18 cellular contexts compared by ENCODE assay signal in the genomic region with DNA sequence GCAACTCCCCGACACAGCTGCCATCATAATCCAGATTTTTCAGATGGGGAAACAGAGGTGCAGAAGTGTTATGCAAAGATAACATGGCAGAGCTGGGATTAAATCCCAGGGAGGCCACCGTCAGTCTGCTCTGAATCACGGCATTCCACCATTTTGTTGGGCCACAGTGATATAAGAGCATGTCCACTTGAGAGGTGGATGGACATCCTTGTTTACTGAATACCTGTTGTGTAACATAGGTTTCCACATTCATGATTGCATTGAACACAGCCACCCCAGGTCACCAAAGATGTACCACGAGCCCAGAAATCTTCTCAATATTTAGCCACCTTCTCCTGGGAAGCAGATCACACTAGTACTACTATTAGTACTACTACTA.
DNase-seq lines count a peak whose midpoint lies in the region; ATAC-seq, FAIRE-seq and TF ChIP-seq lines count a peak whose summit lies in the region.
"Had no signal": no experiment of that assay in that cellular context is flagged by ENCODE, and none has a peak within 500 bp of the region (broad histone marks: within the 10 kb centered on the region; RNA-seq: fewer than 3 reads in every experiment).

No MANE protein-coding gene starts in this region.

- no peaks in the 10 kb centered on the region for H3K36me3 ChIP-seq in liver (ENCODE audit: control insufficient read depth in 4 of 4, insufficient read depth in 3 of 4, low read depth in 1 of 4, low read length in 3 of 4)
- no peaks in the 10 kb centered on the region for H3K36me3 ChIP-seq in HepG2 (replicated peaks in 1 of 2; ENCODE audit: control insufficient read depth in 1 of 2, insufficient read depth in 2 of 2, low read length in 2 of 2)
- no peaks in the 10 kb centered on the region for H3K36me3 ChIP-seq in bronchial epithelial cell (ENCODE audit: control insufficient read depth, insufficient read depth, low read length)
- H3K36me3 ChIP-seq in Peyer's patch = no peaks in the 10 kb centered on the region
- H3K36me3 ChIP-seq: BE2C had no signal

- TF ChIP-seq EP300 in HepG2 (IDR thresholded peaks at IDR 0.05; ENCODE audit: low read depth in 2 of 2, low read length in 2 of 2) = no peak
- TF ChIP-seq EP300 in HepG2 (CRISPR knock-in tag; IDR thresholded peaks at IDR 0.05; ENCODE audit: borderline replicate concordance) = no peak

- H3K27ac ChIP-seq in liver (ENCODE audit: low read depth in 1 of 2, low read length in 2 of 2) (no peak overlapping the region), HepG2 (ENCODE audit: extremely low read length, insufficient read depth, low read length) (no peak overlapping the region), Peyer's patch (no peak overlapping the region)
- H3K27ac ChIP-seq: A549 had no signal

- no peak overlapping the region for H3K4me3 Mint-ChIP-seq in osteocyte (ENCODE audit: unreplicated experiment)
- H3K4me3 Mint-ChIP-seq in stimulated activated naive B cell treated with anti-CD40 and anti-IgM and Interleukin-4, amounts not matched to agents 10 μg/mL and 1 μg/mL and 100 μg/mL, for 72 hours = no peak overlapping the region
- H3K4me3 Mint-ChIP-seq in activated T-cell treated with anti-CD3 and anti-CD28 coated beads, Interleukin-2, amount 50 U/mL, for 72 hours = no peak overlapping the region
- H3K4me3 Mint-ChIP-seq: CD14-positive monocyte; CD8-positive, alpha-beta T cell; GM23338 had no signal

- no peak for TF ChIP-seq RAD21 in liver (IDR thresholded peaks at IDR 0.05)
- no peak for TF ChIP-seq RAD21 in HepG2 (CRISPR knock-in tag; IDR thresholded peaks at IDR 0.05)

- no peak overlapping the region for H2AFZ ChIP-seq in HepG2 (ENCODE audit: low read length)
- H2AFZ ChIP-seq: GM23338 had no signal

- no peak overlapping the region for H3K27ac Mint-ChIP-seq in osteocyte (ENCODE audit: unreplicated experiment)
- no peak overlapping the region for H3K27ac Mint-ChIP-seq in stimulated activated naive B cell treated with anti-CD40 and anti-IgM and Interleukin-4, amounts not matched to agents 10 μg/mL and 1 μg/mL and 100 μg/mL, for 72 hours
- H3K27ac Mint-ChIP-seq in activated T-cell treated with anti-CD3 and anti-CD28 coated beads, Interleukin-2, amount 50 U/mL, for 72 hours = no peak overlapping the region
- H3K27ac Mint-ChIP-seq: CD14-positive monocyte; CD8-positive, alpha-beta T cell had no signal

- CTCF ChIA-PET in HepG2 (lab: Yijun Ruan, JAX; ENCODE audit: low intra/inter-chr PET ratio, low total read pairs) = no interaction called here

- TF ChIP-seq CTCF in liver (IDR thresholded peaks at IDR 0.05; ENCODE audit: low read depth, low read length, missing input control) (no peak), HepG2 (CRISPR knock-in tag; IDR thresholded peaks at IDR 0.05) (no peak), bronchial epithelial cell (IDR thresholded peaks at IDR 0.05; ENCODE audit: insufficient read depth, low read length, severe bottlenecking) (no peak), osteocyte (IDR thresholded peaks at IDR 0.05) (no peak), Peyer's patch (IDR thresholded peaks at IDR 0.05) (no peak)

- H4K20me1 ChIP-seq in HepG2 (ENCODE audit: insufficient read depth, low read length) = no peaks in the 10 kb centered on the region

- FAIRE-seq in HepG2 (lab: Jason Lieb, UNC) (no peak), bronchial epithelial cell (lab: Jason Lieb, UNC) (peak; percentile 62)
- FAIRE-seq: A549, D721Med, G401.6, GM12891 had no signal

- H3K4me1 Mint-ChIP-seq in osteocyte (ENCODE audit: unreplicated experiment) = peaks cover 7% of the 10 kb centered on the region
- H3K4me1 Mint-ChIP-seq in stimulated activated naive B cell treated with anti-CD40 and anti-IgM and Interleukin-4, amounts not matched to agents 10 μg/mL and 1 μg/mL and 100 μg/mL, for 72 hours = no peaks in the 10 kb centered on the region
- H3K4me1 Mint-ChIP-seq in activated T-cell treated with anti-CD3 and anti-CD28 coated beads, Interleukin-2, amount 50 U/mL, for 72 hours (ENCODE audit: low read depth) = peaks cover 19% of the 10 kb centered on the region
- H3K4me1 Mint-ChIP-seq: CD14-positive monocyte had no signal

- no peak overlapping the region for H3K9ac ChIP-seq in liver (ENCODE audit: low read depth in 1 of 2, low read length in 2 of 2)
- H3K9ac ChIP-seq in HepG2 (ENCODE audit: insufficient read depth, low read depth, low read length) = no peak overlapping the region

- H3K4me1 ChIP-seq in liver (ENCODE audit: control insufficient read depth in 4 of 4, insufficient read depth in 4 of 4, low read length in 3 of 4) (peaks cover 3 to 22% (median 12%) of the 10 kb centered on the region in 4 donors), HepG2 (ENCODE audit: insufficient read depth, low read length) (peaks cover 5% of the 10 kb centered on the region; the same call in 1 of the 2 replicates), Peyer's patch (peaks cover 0 to 5% (median 0%) of the 10 kb centered on the region in 4 donors)
- H3K4me1 ChIP-seq: A549 had no signal

- H3K9me3 ChIP-seq in liver (ENCODE audit: control insufficient read depth in 4 of 4, low read length in 3 of 4) (no peaks in the 10 kb centered on the region), HepG2 (ENCODE audit: low read length) (no peaks in the 10 kb centered on the region), Peyer's patch (no peaks in the 10 kb centered on the region)
- H3K9me3 ChIP-seq: A549, BE2C had no signal

- no peaks in the 10 kb centered on the region for H3K27me3 ChIP-seq in liver (ENCODE audit: control insufficient read depth in 4 of 4, insufficient read depth in 4 of 4, low read length in 3 of 4)
- H3K27me3 ChIP-seq in HepG2 (ENCODE audit: control insufficient read depth in 1 of 2, insufficient read depth in 2 of 2, low read length in 2 of 2) = peaks cover 0 to 4% of the 10 kb centered on the region in 2 experiments; a peak in 2 of 5 replicates
- no peaks in the 10 kb centered on the region for H3K27me3 ChIP-seq in bronchial epithelial cell (ENCODE audit: control insufficient read depth, insufficient read depth, low read length)
- H3K27me3 ChIP-seq in Peyer's patch = no peaks in the 10 kb centered on the region
- H3K27me3 ChIP-seq: BE2C had no signal

- no TSS peak for BruUV-seq in HepG2 (replicated peaks; lab: Mats Ljungman, UMichigan)

- H3K4me2 ChIP-seq in HepG2 (ENCODE audit: low read depth, low read length) = no peak overlapping the region
- H3K4me2 ChIP-seq: A549, GM23338 had no signal

- in situ Hi-C loops in HepG2 (cut with HindIII; ENCODE audit: extremely low pct_ligation_motif_present, low pct_unique_long_range_greater_than_20kb) = no loop called here

- TF ChIP-seq POLR2A in HepG2 (IDR thresholded peaks at IDR 0.05; ENCODE audit: insufficient read depth in 1 of 2, low read depth in 2 of 2, low read length in 2 of 2) (no peak), Peyer's patch (IDR thresholded peaks at IDR 0.05) (no peak)

- intact Hi-C loops in HepG2 (cut with micrococcal nuclease; ENCODE audit: unreplicated experiment) = no loop called here

- 82% methylated on average over 4 of the region's 4 CpGs for WGBS in liver
- WGBS in HepG2 (ENCODE audit: low lambda C conversion rate) = 25% methylated on average over 4 of the region's 4 CpGs

- ATAC-seq in HepG2 = no peak
- no peak for ATAC-seq in stimulated activated naive B cell treated with anti-CD40 and anti-IgM and Interleukin-4, amounts not matched to agents 10 μg/mL and 1 μg/mL and 100 μg/mL, for 72 hours (replicated peaks)
- ATAC-seq in activated T-cell treated with anti-CD3 and anti-CD28 coated beads, Interleukin-2, amount 50 U/mL, for 72 hours (replicated peaks in 1 of 2) = no peak
- ATAC-seq: A549; CD8-positive, alpha-beta T cell; GM23338 had no signal

- POLR2A ChIA-PET in HepG2 (lab: Yijun Ruan, JAX) = no interaction called here

- H3K36me3 Mint-ChIP-seq in osteocyte (ENCODE audit: unreplicated experiment) = no peaks in the 10 kb centered on the region
- H3K36me3 Mint-ChIP-seq in stimulated activated naive B cell treated with anti-CD40 and anti-IgM and Interleukin-4, amounts not matched to agents 10 μg/mL and 1 μg/mL and 100 μg/mL, for 72 hours = no peaks in the 10 kb centered on the region
- H3K36me3 Mint-ChIP-seq in activated T-cell treated with anti-CD3 and anti-CD28 coated beads, Interleukin-2, amount 50 U/mL, for 72 hours (ENCODE audit: insufficient read depth in 2 of 2) = no peaks in the 10 kb centered on the region
- H3K36me3 Mint-ChIP-seq: CD14-positive monocyte; CD8-positive, alpha-beta T cell had no signal

- H3K4me3 ChIP-seq in liver (ENCODE audit: low read depth in 1 of 3, low read length in 3 of 3) = no peak overlapping the region
- H3K4me3 ChIP-seq in HepG2 (replicated peaks in 1 of 3; ENCODE audit: insufficient read depth in 1 of 3, low read depth in 2 of 3, low read length in 3 of 3) = no peak overlapping the region
- H3K4me3 ChIP-seq in bronchial epithelial cell (ENCODE audit: low read depth, low read length) = no peak overlapping the region
- no peak overlapping the region for H3K4me3 ChIP-seq in Peyer's patch
- H3K4me3 ChIP-seq: A549, GM23338 had no signal

- DNase-seq in HepG2 (ENCODE audit: low spot score) (no peak), bronchial epithelial cell (ENCODE audit: low read depth) (no peak), osteocyte (ENCODE audit: extremely low spot score, unreplicated experiment) (peak; percentile 59), Peyer's patch (no peak)
- no peak for DNase-seq in stimulated activated naive B cell treated with anti-CD40 and anti-IgM and Interleukin-4, amounts not matched to agents 10 μg/mL and 1 μg/mL and 100 μg/mL, for 72 hours
- no peak for DNase-seq in activated T-cell treated with anti-CD3 and anti-CD28 coated beads, Interleukin-2, amount 50 U/mL, for 72 hours
- DNase-seq: COR-L47, DMS79 treated with DMSO at 0.1 percent for 48 hours, H7 had no signal

- no peaks in the 10 kb centered on the region for H3K9me3 Mint-ChIP-seq in osteocyte (ENCODE audit: unreplicated experiment)
- no peaks in the 10 kb centered on the region for H3K9me3 Mint-ChIP-seq in stimulated activated naive B cell treated with anti-CD40 and anti-IgM and Interleukin-4, amounts not matched to agents 10 μg/mL and 1 μg/mL and 100 μg/mL, for 72 hours
- no peaks in the 10 kb centered on the region for H3K9me3 Mint-ChIP-seq in activated T-cell treated with anti-CD3 and anti-CD28 coated beads, Interleukin-2, amount 50 U/mL, for 72 hours
- H3K9me3 Mint-ChIP-seq: CD14-positive monocyte; CD8-positive, alpha-beta T cell; GM23338 had no signal

- no peaks in the 10 kb centered on the region for H3K79me2 ChIP-seq in HepG2 (ENCODE audit: insufficient read depth, low read length)

- H3K27me3 Mint-ChIP-seq in osteocyte (ENCODE audit: unreplicated experiment) = peaks cover 6% of the 10 kb centered on the region
- H3K27me3 Mint-ChIP-seq in stimulated activated naive B cell treated with anti-CD40 and anti-IgM and Interleukin-4, amounts not matched to agents 10 μg/mL and 1 μg/mL and 100 μg/mL, for 72 hours = no peaks in the 10 kb centered on the region
- H3K27me3 Mint-ChIP-seq in activated T-cell treated with anti-CD3 and anti-CD28 coated beads, Interleukin-2, amount 50 U/mL, for 72 hours (ENCODE audit: low read depth) = no peaks in the 10 kb centered on the region

TF ChIP-seq in liver, 16 proteins besides CTCF, POLR2A, EP300 and RAD21 (continues in another document):
- peak in 1 of 2 donors; percentile 10 for TF ChIP-seq HNF4A (conservative IDR thresholded peaks at IDR 0.05)
- TF ChIP-seq HNF4G (IDR thresholded peaks at IDR 0.05) = no peak

TF ChIP-seq in HepG2, 621 proteins besides CTCF, POLR2A, EP300 and RAD21 (continues in another document):
- TF ChIP-seq AGO2 (optimal IDR thresholded peaks at IDR 0.05; ENCODE audit: low read depth, low read length) = no peak
